Comparison of ENCODE assay signal across 11 cellular contexts in the genomic region with DNA sequence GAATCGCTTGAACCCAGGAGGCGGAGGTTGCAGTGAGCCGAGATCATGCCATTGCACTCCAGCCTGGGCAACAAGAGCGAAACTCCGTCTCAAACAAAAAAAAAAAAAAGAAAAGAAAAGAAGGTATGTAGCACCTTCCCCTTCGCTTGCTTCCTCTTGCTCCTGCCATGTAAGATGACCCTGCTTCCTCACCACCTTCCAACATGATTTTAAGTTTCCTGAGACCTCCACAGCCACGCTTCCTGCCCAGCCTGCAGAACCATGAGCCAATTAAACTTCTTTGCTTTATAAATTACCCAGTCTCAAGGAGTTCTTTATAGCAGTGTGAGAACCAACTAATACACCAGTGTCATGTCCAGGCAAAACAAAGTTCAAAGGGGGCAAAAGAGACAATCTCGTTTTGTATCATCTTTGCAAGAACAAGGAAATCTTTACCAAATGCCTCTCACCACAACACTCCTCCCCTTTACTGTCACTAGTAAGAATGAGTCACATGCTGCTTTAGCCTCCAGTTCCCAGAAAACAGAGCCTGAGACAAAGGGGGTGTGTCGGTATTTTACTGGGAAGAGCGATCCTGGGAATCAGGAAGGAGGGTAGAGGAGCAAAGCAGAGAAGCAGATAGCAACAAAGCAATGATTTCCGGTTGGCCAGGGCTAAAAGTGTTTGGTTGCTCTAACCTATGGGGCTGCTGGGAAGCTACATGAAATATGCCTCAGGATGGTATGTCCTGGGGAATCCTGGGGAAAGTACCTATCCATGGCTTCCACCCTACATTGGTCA. TPM values are rescaled to one million over a fixed set of nuclear protein-coding genes. Genes with fewer than 3 reads are reported as not detected.
DNase-seq lines count a peak whose midpoint lies in the region; ATAC-seq and TF ChIP-seq lines count a peak whose summit lies in the region.
"Had no signal": no experiment of that assay in that cellular context is flagged by ENCODE, and none has a peak within 500 bp of the region (broad histone marks: within the 10 kb centered on the region; RNA-seq: fewer than 3 reads in every experiment).

No MANE protein-coding gene starts in this region.

- peak; percentile 46; the same call in 1 of the 2 replicates for ATAC-seq in PC-3
- no peak for ATAC-seq in GM21381 (IDR thresholded peaks at IDR 0.05; ENCODE audit: unreplicated experiment)
- ATAC-seq: Right ventricle myocardium inferior had no signal

- no peaks in the 10 kb centered on the region for H3F3A ChIP-seq in PC-3 (ENCODE audit: low read length, unreplicated experiment)

- no peak overlapping the region for H2BK15ac ChIP-seq in neuronal stem cell (ENCODE audit: low read length)

- no peak overlapping the region for H3K4ac ChIP-seq in neuronal stem cell (ENCODE audit: low read length)

- H3K9me2 ChIP-seq in PC-3 (replicated peaks; ENCODE audit: low read length) = no peaks in the 10 kb centered on the region

- H2BK120ac ChIP-seq in neuronal stem cell (ENCODE audit: low read depth, low read length) = no peak overlapping the region

- no peak overlapping the region for H3K4me3 ChIP-seq in PC-3 (ENCODE audit: low read length)
- H3K4me3 ChIP-seq in neuronal stem cell (ENCODE audit: low read length in 2 of 2) = no peak overlapping the region
- H3K4me3 ChIP-seq: cardiac muscle cell, upper lobe of left lung had no signal

- H2BK12ac ChIP-seq in neuronal stem cell (ENCODE audit: low read length) = no peak overlapping the region

- no CpG with 5 or more reads among the region's 11 CpGs for WGBS in neuronal stem cell (ENCODE audit: extremely low coverage in 2 of 2, insufficient read length in 2 of 2, insufficient replicate concordance in 1 of 2), 2 donors

- H3K27ac ChIP-seq in PC-3 (ENCODE audit: low read length) = peak overlapping the region; percentile 28; the same call in 1 of the 2 replicates
- H3K27ac ChIP-seq in neuronal stem cell (replicated peaks; ENCODE audit: low read length) = no peak overlapping the region
- H3K27ac ChIP-seq: cardiac muscle cell had no signal

- H3K4me2 ChIP-seq in PC-3 (ENCODE audit: low read length) = no peak overlapping the region
- no peak overlapping the region for H3K4me2 ChIP-seq in neuronal stem cell (ENCODE audit: insufficient read depth, low read length, poor library complexity, severe bottlenecking)

- H4K20me1 ChIP-seq in PC-3 (ENCODE audit: low read length) = no peaks in the 10 kb centered on the region

- TF ChIP-seq CTCF in PC-3 (conservative IDR thresholded peaks at IDR 0.05; ENCODE audit: low read depth, low read length) = no peak

- no peaks in the 10 kb centered on the region for H3K27me3 ChIP-seq in PC-3 (ENCODE audit: low read length)
- H3K27me3 ChIP-seq in neuronal stem cell (ENCODE audit: control insufficient read depth in 3 of 3, insufficient read depth in 3 of 3, low read depth in 1 of 3, low read length in 3 of 3) = no peaks in the 10 kb centered on the region
- H3K27me3 ChIP-seq: cardiac muscle cell, upper lobe of left lung had no signal

- H3K9ac ChIP-seq in PC-3 (ENCODE audit: low read length) (no peak overlapping the region), neuronal stem cell (ENCODE audit: low read depth, low read length, poor library complexity) (no peak overlapping the region)

- H2AFZ ChIP-seq in PC-3 (ENCODE audit: low read length) (no peak overlapping the region), neuronal stem cell (ENCODE audit: low read length) (peak overlapping the region; percentile 86)

- intact Hi-C loops in PC-3 (cut with micrococcal nuclease) = no loop called here

- peak; percentile 66 for DNase-seq in GM04504 (ENCODE audit: low read depth)
- DNase-seq in PC-3 = peak; percentile 55
- peak; percentile 51 to 95 for DNase-seq in dermis microvascular lymphatic vessel endothelial cell (ENCODE audit: low read depth in 2 of 2)
- no peak for DNase-seq in neuronal stem cell (ENCODE audit: low spot score)
- DNase-seq in mucosa of gallbladder (ENCODE audit: low spot score) = no peak
- DNase-seq in cerebellar cortex (ENCODE audit: low spot score) = no peak
- no peak for DNase-seq in DMS79 (lab: John Stamatoyannopoulos, UW)
- DNase-seq: upper lobe of left lung had no signal

- H2AK5ac ChIP-seq in neuronal stem cell (ENCODE audit: low read depth, low read length) = no peak overlapping the region

- H3K9me3 ChIP-seq in PC-3 (ENCODE audit: low read length) = no peaks in the 10 kb centered on the region
- H3K9me3 ChIP-seq in neuronal stem cell (replicated peaks in 1 of 2; ENCODE audit: control insufficient read depth in 2 of 2, insufficient read depth in 1 of 2, low read depth in 1 of 2, low read length in 2 of 2) = no peaks in the 10 kb centered on the region
- H3K9me3 ChIP-seq: upper lobe of left lung had no signal

- POLR2A ChIA-PET in PC-3 (lab: Charles Lee; ENCODE audit: unreplicated experiment) = no interaction called here

- no TSS peak for BruUV-seq in PC-3 (replicated peaks; lab: Mats Ljungman, UMichigan)

- no peak overlapping the region for H3K18ac ChIP-seq in neuronal stem cell (ENCODE audit: low read length)

- no peak overlapping the region for H3K14ac ChIP-seq in neuronal stem cell (ENCODE audit: low read length)

- H3K4me1 ChIP-seq in PC-3 (ENCODE audit: insufficient read depth, low read length) = no peaks in the 10 kb centered on the region
- peaks cover 3 to 9% of the 10 kb centered on the region in 2 donors for H3K4me1 ChIP-seq in neuronal stem cell (ENCODE audit: control insufficient read depth in 2 of 2, insufficient read depth in 1 of 2, low read depth in 1 of 2, low read length in 2 of 2)

- H4K8ac ChIP-seq in neuronal stem cell (ENCODE audit: low read depth, low read length) = no peak overlapping the region

- H3K79me1 ChIP-seq in neuronal stem cell (ENCODE audit: low read depth, low read length) = no peaks in the 10 kb centered on the region

- no peaks in the 10 kb centered on the region for H3K79me2 ChIP-seq in PC-3 (ENCODE audit: low read length)

- no peak overlapping the region for H4K91ac ChIP-seq in neuronal stem cell (ENCODE audit: low read depth, low read length, poor library complexity)

- H3K36me3 ChIP-seq in PC-3 (ENCODE audit: low read depth, low read length) = no peaks in the 10 kb centered on the region
- no peaks in the 10 kb centered on the region for H3K36me3 ChIP-seq in neuronal stem cell (replicated peaks in 1 of 2; ENCODE audit: control insufficient read depth in 2 of 2, insufficient read depth in 2 of 2, low read length in 2 of 2)
- H3K36me3 ChIP-seq: cardiac muscle cell, upper lobe of left lung had no signal

- H2BK5ac ChIP-seq in neuronal stem cell (ENCODE audit: low read length) = no peak overlapping the region

- CTCF ChIA-PET in PC-3 (lab: Charles Lee) = no interaction called here

- no peak overlapping the region for H3K23ac ChIP-seq in neuronal stem cell (ENCODE audit: low read depth, low read length, poor library complexity)

RNA-seq across cellular contexts. Expression of a gene that starts 10.5 kb away (rescaled TPM):
- not detected in 2 replicates for total RNA-seq in PC-3 (2014; rRNA removed)
- 0.13 TPM in 2 replicates for total RNA-seq in dermis microvascular lymphatic vessel endothelial cell
- polyA plus RNA-seq in neuronal stem cell (2013, experiment 1 of 2) = 0.18 TPM
- polyA plus RNA-seq in neuronal stem cell (2013, experiment 2 of 2) = 0.18 TPM
- total RNA-seq in mucosa of gallbladder = 0.23 TPM

RNA-seq across cellular contexts. Expression of a gene that starts 32.3 kb away (rescaled TPM):
- 28.0 and 32.6 TPM in 2 replicates for total RNA-seq in PC-3 (2014; rRNA removed)
- total RNA-seq in dermis microvascular lymphatic vessel endothelial cell = 12.8 and 24.5 TPM in 2 replicates
- 19.7 TPM for polyA plus RNA-seq in neuronal stem cell (2013, experiment 1 of 2)
- 18.6 TPM for polyA plus RNA-seq in neuronal stem cell (2013, experiment 2 of 2)
- 44.1 TPM for total RNA-seq in mucosa of gallbladder

Comparison
In these comparisons a context has a peak if more than half of its experiments do, and no peak if none do; other contexts are left out.
1. DNase-seq: peak in GM04504 (single experiment), PC-3 (single experiment) and dermis microvascular lymphatic vessel endothelial cell (2 of 2); none in neuronal stem cell (single experiment), mucosa of gallbladder (single experiment), cerebellar cortex (single experiment) and DMS79 (single experiment).